16 cellular contexts compared by ENCODE assay signal in genomic region chr19:45854167-45854778, GRCh38. TPM values are rescaled to one million over a fixed set of nuclear protein-coding genes. Genes with fewer than 3 reads are reported as not detected.
DNase-seq lines count a peak whose midpoint lies in the region; ATAC-seq and TF ChIP-seq lines count a peak whose summit lies in the region.
"Had no signal": no experiment of that assay in that cellular context is flagged by ENCODE, and none has a peak within 500 bp of the region (broad histone marks: within the 10 kb centered on the region; RNA-seq: fewer than 3 reads in every experiment).

No MANE protein-coding gene starts in this region.

- intact Hi-C loops in thyroid gland (cut with DNase I), result no loop called here

- TF ChIP-seq CTCF in endodermal cell (conservative IDR thresholded peaks at IDR 0.05) (no peak), thyroid gland (IDR thresholded peaks at IDR 0.05) (no peak)

- ATAC-seq in GM18909 (IDR thresholded peaks at IDR 0.05; ENCODE audit: poor library complexity, unreplicated experiment), result no peak
- ATAC-seq: Panc1 had no signal

- DNase-seq in endodermal cell (no peak), thyroid gland (no peak), HEK293T (ENCODE audit: extremely low spot score) (no peak)
- DNase-seq: ACHN, AML-193, COR-L47, DMS153, NCI-H1092, NCI-H1694, NCI-H2107, NCI-H524 treated with DMSO at 0.1 percent for 48 hours had no signal

- no peaks in the 10 kb centered on the region for H3K9me3 Mint-ChIP-seq in endodermal cell

- H3K36me3 Mint-ChIP-seq in endodermal cell (ENCODE audit: low read depth), result peaks cover 63% of the 10 kb centered on the region

- no peak overlapping the region for H3K4me3 ChIP-seq in endodermal cell (ENCODE audit: low read length)
- no peak overlapping the region for H3K4me3 ChIP-seq in thyroid gland (replicated peaks in 1 of 3)

- H3K9me3 ChIP-seq in endodermal cell (ENCODE audit: control insufficient read depth, low read length), result no peaks in the 10 kb centered on the region
- no peaks in the 10 kb centered on the region for H3K9me3 ChIP-seq in thyroid gland

- CTCF ChIA-PET in HEK293T (lab: Yijun Ruan, JAX), result no interaction called here

- no peak overlapping the region for H3K4me3 Mint-ChIP-seq in endodermal cell

- H3K4me1 ChIP-seq in endodermal cell (ENCODE audit: control insufficient read depth, insufficient read depth, low read length), result no peaks in the 10 kb centered on the region
- peaks cover 17 to 25% of the 10 kb centered on the region in 2 donors for H3K4me1 ChIP-seq in thyroid gland

- no peaks in the 10 kb centered on the region for H3K27me3 Mint-ChIP-seq in endodermal cell (ENCODE audit: insufficient read depth)

- H3K27me3 ChIP-seq in endodermal cell (ENCODE audit: control insufficient read depth, insufficient read depth, low read length, poor library complexity, severe bottlenecking) (no peaks in the 10 kb centered on the region), thyroid gland (no peaks in the 10 kb centered on the region)

- H3K36me3 ChIP-seq in endodermal cell (ENCODE audit: control insufficient read depth, insufficient read depth, low read length) (peaks cover 62% of the 10 kb centered on the region), thyroid gland (peaks cover 19 to 20% of the 10 kb centered on the region in 2 donors)

- H3K9ac ChIP-seq in endodermal cell (ENCODE audit: extremely low read depth, low read length, poor library complexity, severe bottlenecking), result no peak overlapping the region

- 89 to 96% methylated on average over 14 to 16 of the region's 16 CpGs for WGBS in endodermal cell (ENCODE audit: insufficient coverage in 1 of 2, insufficient read length in 1 of 2), 2 experiments
- WGBS in thyroid gland, 2 donors, result 98% methylated on average over 15 to 16 of the region's 16 CpGs

- H3K4me1 Mint-ChIP-seq in endodermal cell, result no peaks in the 10 kb centered on the region

- POLR2A ChIA-PET in HEK293T (lab: Yijun Ruan, JAX), result no interaction called here

- no peak overlapping the region for H3K27ac ChIP-seq in endodermal cell (ENCODE audit: low read depth, low read length)
- peak overlapping the region in 2 of 3 donors; percentile 61 to 83 for H3K27ac ChIP-seq in thyroid gland

- no peak for TF ChIP-seq POLR2A in thyroid gland (IDR thresholded peaks at IDR 0.05)

- H3K27ac Mint-ChIP-seq in endodermal cell, result peak overlapping the region; percentile 70

TF ChIP-seq in HEK293T, 16 proteins besides CTCF, POLR2A, EP300 and RAD21:
- TF ChIP-seq L3MBTL2 (conservative IDR thresholded peaks at IDR 0.05), result no peak
- TF ChIP-seq ZNF384 (IDR thresholded peaks at IDR 0.05), result no peak
- TF ChIP-seq BHLHE40 (IDR thresholded peaks at IDR 0.05; ENCODE audit: borderline replicate concordance), result no peak

RNA-seq across cellular contexts. Expression of gene SYMPK, which starts 8.7 kb away (rescaled TPM):
- total RNA-seq in endodermal cell, result 100 to 1,000 TPM; 104 to 119 TPM
- polyA plus RNA-seq in endodermal cell (2013, experiment 1 of 2), result 68.8 TPM
- polyA plus RNA-seq in endodermal cell (2013, experiment 2 of 2), result 64.9 TPM
- total RNA-seq in thyroid gland, result 10 to 100 TPM; 32.4 to 56.8 (median 38.7) TPM

RNA-seq across cellular contexts. Expression of gene FOXA3, which starts 9.9 kb away (rescaled TPM):
- 10 to 100 TPM; 54.2 to 58.1 TPM for total RNA-seq in endodermal cell
- polyA plus RNA-seq in endodermal cell (2013, experiment 1 of 2), result 8.4 TPM
- 8.1 TPM for polyA plus RNA-seq in endodermal cell (2013, experiment 2 of 2)
- total RNA-seq in thyroid gland, result not detected
- total RNA-seq: MCF 10A, SK-MEL-5 had no signal

RNA-seq across cellular contexts. Expression of gene IRF2BP1, which starts 31.7 kb away (rescaled TPM):
- total RNA-seq in endodermal cell, result 10 to 100 TPM; 23.8 to 30.3 TPM
- polyA plus RNA-seq in endodermal cell (2013, experiment 1 of 2), result 18.0 TPM
- 18.3 TPM for polyA plus RNA-seq in endodermal cell (2013, experiment 2 of 2)
- 10 to 100 TPM; 25.9 to 47.0 (median 36.1) TPM for total RNA-seq in thyroid gland

RNA-seq across cellular contexts. Expression of gene RSPH6A, which starts 39.2 kb away (rescaled TPM):
- total RNA-seq in endodermal cell (under 1 TPM; 0.53 TPM), thyroid gland (1 to 10 TPM in 3 of 4 donors, under 1 TPM in 1; 0.50 to 8.9 (median 3.9) TPM)
- 0.21 TPM for polyA plus RNA-seq in endodermal cell (2013, experiment 1 of 2)
- 0.17 TPM for polyA plus RNA-seq in endodermal cell (2013, experiment 2 of 2)
- total RNA-seq: H4, SK-MEL-5 had no signal

RNA-seq across cellular contexts. Expression of gene MYPOP, which starts 48.1 kb away (rescaled TPM):
- 10 to 100 TPM; 13.6 to 19.9 TPM for total RNA-seq in endodermal cell
- polyA plus RNA-seq in endodermal cell (2013, experiment 1 of 2), result 9.8 TPM
- 8.9 TPM for polyA plus RNA-seq in endodermal cell (2013, experiment 2 of 2)
- 1 to 10 TPM; 1.8 to 4.3 (median 3.0) TPM for total RNA-seq in thyroid gland

Comparison
In these comparisons a context has a peak if more than half of its experiments do, and no peak if none do; other contexts are left out.
1. RNA of gene FOXA3, which starts 9.9 kb away (total RNA-seq): 54.2 to 58.1 TPM in endodermal cell; not detected in thyroid gland; every median in the first group is over 10 times any median in the second.